ENCODE assay signal across 8 cellular contexts in the genomic region with DNA sequence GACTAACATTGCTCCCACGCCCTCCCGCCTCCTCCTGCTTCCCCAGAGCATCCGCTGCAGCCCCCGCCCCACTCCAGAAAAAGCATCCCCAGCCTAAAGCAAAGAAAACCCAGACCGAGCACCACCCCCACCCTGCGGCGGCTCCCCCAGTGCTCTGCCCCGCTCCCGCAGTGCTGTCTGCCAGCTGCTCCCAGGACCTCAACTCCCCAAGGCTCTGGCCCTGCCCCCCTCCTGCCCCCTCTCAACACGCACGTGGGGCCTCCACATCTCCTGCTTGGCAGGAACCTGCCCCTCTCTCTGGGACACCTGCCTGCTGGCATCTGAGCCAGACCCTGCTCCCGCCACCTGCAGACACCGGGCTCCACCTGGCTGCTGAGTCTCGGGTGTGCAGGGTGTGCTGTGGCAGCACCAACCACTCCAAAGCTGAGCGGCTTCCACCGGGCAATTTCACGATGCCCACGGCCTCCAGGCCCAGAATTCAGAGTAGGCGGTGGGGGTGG.
DNase-seq lines count a peak whose midpoint lies in the region; ATAC-seq, FAIRE-seq and TF ChIP-seq lines count a peak whose summit lies in the region.

No MANE protein-coding gene starts in this region.

- H3K36me3 ChIP-seq in Karpas-422 (ENCODE audit: insufficient read depth, low read length): no peaks in the 10 kb centered on the region
- H3K36me3 ChIP-seq in HepG2 (replicated peaks in 1 of 2; ENCODE audit: control insufficient read depth in 1 of 2, insufficient read depth in 2 of 2, low read length in 2 of 2): no peaks in the 10 kb centered on the region
- H3K36me3 ChIP-seq in adrenal gland (replicated peaks in 1 of 2): no peaks in the 10 kb centered on the region

- CTCF ChIA-PET in CD4-positive, alpha-beta T cell (lab: Charles Lee): no interaction called here
- CTCF ChIA-PET in activated CD4-positive, alpha-beta memory T cell treated with anti-CD3 and anti-CD28 coated beads for 36 hours (lab: Charles Lee): interaction anchor here (0.7 to 1.1 kb wide), 2 partner anchors 15 to 229 kb away, joined by 3 read pairs; no protein-coding TSS in a partner anchor
- CTCF ChIA-PET in HepG2 (lab: Yijun Ruan, JAX; ENCODE audit: low intra/inter-chr PET ratio, low total read pairs): no interaction called here

- H3K4me3 ChIP-seq in Karpas-422 (ENCODE audit: low read length) (no peak overlapping the region), HepG2 (replicated peaks in 1 of 3; ENCODE audit: insufficient read depth in 1 of 3, low read depth in 2 of 3, low read length in 3 of 3) (no peak overlapping the region), adrenal gland (no peak overlapping the region)

- TF ChIP-seq RAD21 in HepG2 (CRISPR knock-in tag; IDR thresholded peaks at IDR 0.05): no peak

- H3K79me2 ChIP-seq in Karpas-422 (ENCODE audit: low read length) (no peaks in the 10 kb centered on the region), HepG2 (ENCODE audit: insufficient read depth, low read length) (no peaks in the 10 kb centered on the region)

- POLR2A ChIA-PET in CD4-positive, alpha-beta T cell (lab: Charles Lee): interaction anchor here (0.8 to 2.1 kb wide), 10 partner anchors 12 to 356 kb away, joined by 3 to 28 read pairs (median 4); a partner anchor contains a TSS
- POLR2A ChIA-PET in activated CD4-positive, alpha-beta memory T cell treated with anti-CD3 and anti-CD28 coated beads for 36 hours (lab: Charles Lee): no interaction called here
- POLR2A ChIA-PET in HepG2 (lab: Yijun Ruan, JAX): no interaction called here

- H3K27ac Mint-ChIP-seq in CD4-positive, alpha-beta T cell: peak overlapping the region; percentile 85
- H3K27ac Mint-ChIP-seq in activated CD4-positive, alpha-beta memory T cell treated with anti-CD3 and anti-CD28 coated beads for 36 hours: no peak overlapping the region

- peak; percentile 80 for ATAC-seq in CD4-positive, alpha-beta T cell (ENCODE audit: poor library complexity)
- ATAC-seq in HepG2: peak; percentile 41; the same call in 2 of the 3 replicates

- peak in 7 of 10 experiments; percentile 39 to 63 (median 56) for DNase-seq in CD4-positive, alpha-beta T cell
- DNase-seq in Karpas-422: peak; percentile 47
- DNase-seq in activated CD4-positive, alpha-beta memory T cell treated with anti-CD3 and anti-CD28 coated beads for 36 hours: peak; percentile 49
- no peak for DNase-seq in HepG2 (ENCODE audit: low spot score)
- DNase-seq in NAMALWA (ENCODE audit: low spot score): no peak
- no peak for DNase-seq in HK-2 (ENCODE audit: unreplicated experiment)
- DNase-seq in adrenal gland: no peak
- no peak for DNase-seq in NCI-H2081 treated with DMSO at 0.1 percent for 48 hours (lab: John Stamatoyannopoulos, UW)

- BruUV-seq in HepG2 (replicated peaks; lab: Mats Ljungman, UMichigan): no TSS peak

- H3K9me3 Mint-ChIP-seq in CD4-positive, alpha-beta T cell: no peaks in the 10 kb centered on the region
- H3K9me3 Mint-ChIP-seq in activated CD4-positive, alpha-beta memory T cell treated with anti-CD3 and anti-CD28 coated beads for 36 hours: no peaks in the 10 kb centered on the region

- in situ Hi-C loops in HepG2 (cut with HindIII; ENCODE audit: extremely low pct_ligation_motif_present, low pct_unique_long_range_greater_than_20kb): no loop called here

- TF ChIP-seq EP300 in HepG2 (IDR thresholded peaks at IDR 0.05; ENCODE audit: low read depth in 2 of 2, low read length in 2 of 2) (no peak), HepG2 (CRISPR knock-in tag; IDR thresholded peaks at IDR 0.05; ENCODE audit: borderline replicate concordance) (no peak)

- WGBS in HepG2 (ENCODE audit: low lambda C conversion rate): 25% methylated on average over 10 of the region's 19 CpGs
- 38 to 46% (median 44%) methylated on average over 11 to 19 of the region's 19 CpGs for WGBS in adrenal gland, 4 donors

- intact Hi-C loops in CD4-positive, alpha-beta T cell (cut with DNase I, micrococcal nuclease): loop anchor here (1.0 to 5.0 kb wide), 3 partner anchors 24 to 248 kb away; no protein-coding TSS in a partner anchor
- intact Hi-C loops in activated CD4-positive, alpha-beta memory T cell treated with anti-CD3 and anti-CD28 coated beads for 36 hours (cut with micrococcal nuclease): no loop called here
- intact Hi-C loops in HepG2 (cut with micrococcal nuclease; ENCODE audit: unreplicated experiment): no loop called here
- intact Hi-C loops in adrenal gland (cut with DNase I): no loop called here

- no peaks in the 10 kb centered on the region for H3K36me3 Mint-ChIP-seq in CD4-positive, alpha-beta T cell (ENCODE audit: low read depth)
- no peaks in the 10 kb centered on the region for H3K36me3 Mint-ChIP-seq in activated CD4-positive, alpha-beta memory T cell treated with anti-CD3 and anti-CD28 coated beads for 36 hours

- H3K4me1 Mint-ChIP-seq in CD4-positive, alpha-beta T cell (ENCODE audit: low read depth): peaks cover 21% of the 10 kb centered on the region
- H3K4me1 Mint-ChIP-seq in activated CD4-positive, alpha-beta memory T cell treated with anti-CD3 and anti-CD28 coated beads for 36 hours (ENCODE audit: low read depth): peaks cover 17% of the 10 kb centered on the region

- H3K27ac ChIP-seq in CD4-positive, alpha-beta T cell (ENCODE audit: low read depth, low read length): peak overlapping the region; percentile 29
- H3K27ac ChIP-seq in Karpas-422 (ENCODE audit: low read length) (no peak overlapping the region), HepG2 (ENCODE audit: extremely low read length, insufficient read depth, low read length) (no peak overlapping the region), adrenal gland (no peak overlapping the region)

- H3K4me1 ChIP-seq in Karpas-422 (ENCODE audit: low read length) (no peaks in the 10 kb centered on the region), HepG2 (ENCODE audit: insufficient read depth, low read length) (no peaks in the 10 kb centered on the region), adrenal gland (replicated peaks in 1 of 2) (no peaks in the 10 kb centered on the region)

- no peaks in the 10 kb centered on the region for H4K20me1 ChIP-seq in Karpas-422 (ENCODE audit: insufficient read depth, low read depth, low read length)
- 0 out of 2 replicates have a peak, but pooled peaks cover 3% of the 10 kb centered on the region for H4K20me1 ChIP-seq in HepG2 (ENCODE audit: insufficient read depth, low read length)

- peak; percentile 52 for TF ChIP-seq CTCF in CD4-positive, alpha-beta T cell (IDR thresholded peaks at IDR 0.05)
- TF ChIP-seq CTCF in HepG2 (CRISPR knock-in tag; IDR thresholded peaks at IDR 0.05) (peak; percentile 44; the same call in 1 of the 2 replicates), adrenal gland (IDR thresholded peaks at IDR 0.05) (no peak)

- TF ChIP-seq POLR2A in HepG2 (IDR thresholded peaks at IDR 0.05; ENCODE audit: insufficient read depth in 1 of 2, low read depth in 2 of 2, low read length in 2 of 2): no peak
- no peak for TF ChIP-seq POLR2A in adrenal gland (IDR thresholded peaks at IDR 0.05)

- H2AFZ ChIP-seq in Karpas-422 (ENCODE audit: low read length) (no peak overlapping the region), HepG2 (ENCODE audit: low read length) (no peak overlapping the region)

- H3K27me3 ChIP-seq in CD4-positive, alpha-beta T cell (ENCODE audit: control insufficient read depth, insufficient read depth, low read length): no peaks in the 10 kb centered on the region
- no peaks in the 10 kb centered on the region for H3K27me3 ChIP-seq in Karpas-422 (ENCODE audit: low read length)
- peaks cover 21 to 67% of the 10 kb centered on the region in 2 experiments; a peak in 4 of 5 replicates for H3K27me3 ChIP-seq in HepG2 (ENCODE audit: control insufficient read depth in 1 of 2, insufficient read depth in 2 of 2, low read length in 2 of 2)
- H3K27me3 ChIP-seq in adrenal gland: peaks cover 12% of the 10 kb centered on the region

- H3K9me2 ChIP-seq in Karpas-422 (replicated peaks; ENCODE audit: insufficient read depth, low read length): no peaks in the 10 kb centered on the region

- no peak for FAIRE-seq in HepG2 (lab: Jason Lieb, UNC)

- no peak overlapping the region for H3K4me2 ChIP-seq in Karpas-422 (ENCODE audit: low read depth, low read length, poor library complexity, severe bottlenecking)
- no peak overlapping the region for H3K4me2 ChIP-seq in HepG2 (ENCODE audit: low read depth, low read length)

- H3K27me3 Mint-ChIP-seq in CD4-positive, alpha-beta T cell: no peaks in the 10 kb centered on the region
- H3K27me3 Mint-ChIP-seq in activated CD4-positive, alpha-beta memory T cell treated with anti-CD3 and anti-CD28 coated beads for 36 hours: no peaks in the 10 kb centered on the region

- peak overlapping the region; percentile 74 for H3K4me3 Mint-ChIP-seq in CD4-positive, alpha-beta T cell
- no peak overlapping the region for H3K4me3 Mint-ChIP-seq in activated CD4-positive, alpha-beta memory T cell treated with anti-CD3 and anti-CD28 coated beads for 36 hours

- H3K9ac ChIP-seq in Karpas-422 (ENCODE audit: low read length) (no peak overlapping the region), HepG2 (ENCODE audit: insufficient read depth, low read depth, low read length) (no peak overlapping the region)

- H3K9me3 ChIP-seq in CD4-positive, alpha-beta T cell (ENCODE audit: control insufficient read depth, low read length): no peaks in the 10 kb centered on the region
- no peaks in the 10 kb centered on the region for H3K9me3 ChIP-seq in Karpas-422 (ENCODE audit: low read length)
- no peaks in the 10 kb centered on the region for H3K9me3 ChIP-seq in HepG2 (ENCODE audit: low read length)
- no peaks in the 10 kb centered on the region for H3K9me3 ChIP-seq in adrenal gland (replicated peaks in 1 of 3)

TF ChIP-seq in HepG2, 621 proteins besides CTCF, POLR2A, EP300 and RAD21:
- no peak for TF ChIP-seq GABPB1 (CRISPR knock-in tag; IDR thresholded peaks at IDR 0.05)
- TF ChIP-seq STAG1 (CRISPR knock-in tag; IDR thresholded peaks at IDR 0.05): 0 out of 2 replicates have a peak, but pooled peaks have one; percentile 37
- no peak for TF ChIP-seq HNRNPUL1 (IDR thresholded peaks at IDR 0.05; ENCODE audit: low read depth, low read length)
- no peak for TF ChIP-seq BORCS8-MEF2B (CRISPR knock-in tag; IDR thresholded peaks at IDR 0.05)
- no peak for TF ChIP-seq ATF7-NPFF (CRISPR knock-in tag; IDR thresholded peaks at IDR 0.05; ENCODE audit: low read depth)

Comparison
In these comparisons a context has a peak if more than half of its experiments do, and no peak if none do; other contexts are left out.
1. DNase-seq: peak in CD4-positive, alpha-beta T cell (7 of 10), Karpas-422 (single experiment) and activated CD4-positive, alpha-beta memory T cell treated with anti-CD3 and anti-CD28 coated beads for 36 hours (single experiment); none in HepG2 (single experiment), NAMALWA (single experiment), HK-2 (single experiment), adrenal gland (0 of 7) and NCI-H2081 treated with DMSO at 0.1 percent for 48 hours (single experiment).
2. CTCF ChIP-seq: peak in CD4-positive, alpha-beta T cell (single experiment) and HepG2 (single experiment); none in adrenal gland (0 of 6).
3. intact Hi-C loops: an anchor here in CD4-positive, alpha-beta T cell (1.0 to 5.0 kb wide); none called in activated CD4-positive, alpha-beta memory T cell treated with anti-CD3 and anti-CD28 coated beads for 36 hours, HepG2 and adrenal gland.